ENCODE assay signal across 11 cellular contexts in the genomic region with DNA sequence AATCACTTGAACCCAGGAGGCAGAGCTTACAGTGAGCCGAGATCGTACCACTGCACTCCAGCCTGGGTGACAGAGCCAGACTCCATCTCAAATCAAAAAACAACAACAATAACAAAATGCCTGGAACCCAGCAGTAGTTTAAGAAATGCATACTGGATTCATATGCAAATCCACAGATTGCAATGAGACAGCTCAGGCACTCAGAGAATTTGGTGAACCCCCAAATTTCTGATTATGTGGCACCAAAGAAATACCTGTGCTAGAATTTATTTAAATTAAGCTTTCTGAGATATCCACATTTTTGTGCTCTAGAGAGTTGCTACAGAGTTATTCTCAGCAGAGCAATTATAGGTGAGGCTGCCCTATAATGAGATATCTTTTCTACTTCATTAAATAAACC. TPM values are rescaled to one million over a fixed set of nuclear protein-coding genes. Genes with fewer than 3 reads are reported as not detected.
"Had no signal": no experiment of that assay in that cellular context is flagged by ENCODE, and none has a peak within 500 bp of the region (broad histone marks: within the 10 kb centered on the region; RNA-seq: fewer than 3 reads in every experiment).

No MANE protein-coding gene starts in this region.

- H3K36me3 ChIP-seq: HAP-1 had no signal

- H3K4me1 Mint-ChIP-seq: IgD-negative memory B cell had no signal

- H3K27me3 Mint-ChIP-seq: IgD-negative memory B cell had no signal

- H2AFZ ChIP-seq: GM23248 had no signal

- H3K4me3 Mint-ChIP-seq: HFFc6, IgD-negative memory B cell had no signal

- H3K4me3 ChIP-seq: GM23248, HAP-1 had no signal

- H3K27ac Mint-ChIP-seq: HFFc6, IgD-negative memory B cell had no signal

- H3K27ac ChIP-seq: GM23248, HL-60 had no signal

- FAIRE-seq: HepG2 had no signal

- H3K9me3 ChIP-seq: HAP-1 had no signal

- H3K36me3 Mint-ChIP-seq: IgD-negative memory B cell had no signal

- DNase-seq: GM23248, H7, HFFc6, KBM-7 had no signal

- ATAC-seq: HCT116, HepG2 had no signal

- H3K9ac ChIP-seq: GM23248 had no signal

RNA-seq across cellular contexts. Expression of gene SPATA16, which starts 29.7 kb away (rescaled TPM):
- total RNA-seq: GM23248, H4, H7, HepG2, HFFc6, HT1080 had no signal
- polyA plus RNA-seq: GM23248, HepG2, IgD-negative memory B cell had no signal
